In genomic region chr15:101242160-101242998, GRCh38 we compare ENCODE assay signal across 8 cellular contexts. TPM values are rescaled to one million over a fixed set of nuclear protein-coding genes. Genes with fewer than 3 reads are reported as not detected.
DNase-seq lines count a peak whose midpoint lies in the region; ATAC-seq and TF ChIP-seq lines count a peak whose summit lies in the region.

No MANE protein-coding gene starts in this region.

- peak overlapping the region; percentile 79 for H3K27ac ChIP-seq in CD4-positive, CD25-positive, alpha-beta regulatory T cell (ENCODE audit: insufficient read depth, low read length, poor library complexity, severe bottlenecking)

- CTCF ChIA-PET in activated B cell treated with CpG ODN at 0.5 μM for 24 hours (lab: Charles Lee) = interaction anchor here (1.2 to 3.9 kb wide), 2 partner anchors 15 to 155 kb away, joined by 4 to 18 read pairs; no protein-coding TSS in a partner anchor

- no peaks in the 10 kb centered on the region for H3K9me3 ChIP-seq in CD4-positive, CD25-positive, alpha-beta regulatory T cell (ENCODE audit: control insufficient read depth in 2 of 2, low read length in 2 of 2)

- no peaks in the 10 kb centered on the region for H3K9me3 Mint-ChIP-seq in CD4-positive, CD25-positive, alpha-beta regulatory T cell
- no peaks in the 10 kb centered on the region for H3K9me3 Mint-ChIP-seq in activated B cell treated with CpG ODN at 0.5 μM for 24 hours

- peaks cover 88% of the 10 kb centered on the region for H3K4me1 ChIP-seq in CD4-positive, CD25-positive, alpha-beta regulatory T cell (ENCODE audit: control insufficient read depth, insufficient read depth, low read length, poor library complexity, severe bottlenecking)

- DNase-seq in CD4-positive, CD25-positive, alpha-beta regulatory T cell = peak; percentile 60 to 82 (median 82)
- DNase-seq in activated B cell treated with CpG ODN at 0.5 μM for 24 hours = peak; percentile 24
- peak; percentile 48 for DNase-seq in epithelial cell of esophagus (ENCODE audit: low read depth)
- peak; percentile 31 to 48 for DNase-seq in stimulated activated CD4-positive, alpha-beta T cell treated with anti-CD3 and anti-CD28 coated beads, Interleukin-2, amount 100 ng/mL, for 24 hours
- DNase-seq in NCI-H774 (lab: John Stamatoyannopoulos, UW) = no peak
- no peak for DNase-seq in retina

- peak overlapping the region; percentile 81 for H3K4me3 ChIP-seq in CD4-positive, CD25-positive, alpha-beta regulatory T cell (ENCODE audit: low read depth, low read length)
- no peak overlapping the region for H3K4me3 ChIP-seq in epithelial cell of esophagus (ENCODE audit: low read length)

- POLR2A ChIA-PET in activated B cell treated with CpG ODN at 0.5 μM for 24 hours (lab: Charles Lee) = interaction anchor here (1.0 to 2.3 kb wide), 5 partner anchors 8 to 151 kb away, joined by 3 to 10 read pairs (median 4); partner anchors contain the start of gene CHSY1

- peak overlapping the region; percentile 64 to 85 (median 79) for H3K4me3 Mint-ChIP-seq in CD4-positive, CD25-positive, alpha-beta regulatory T cell
- peak overlapping the region; percentile 46 for H3K4me3 Mint-ChIP-seq in activated B cell treated with CpG ODN at 0.5 μM for 24 hours

- TF ChIP-seq CTCF in activated B cell treated with CpG ODN at 0.5 μM for 24 hours (IDR thresholded peaks at IDR 0.05) (no peak), epithelial cell of esophagus (IDR thresholded peaks at IDR 0.05; ENCODE audit: insufficient read depth, low read depth, low read length, missing control alignments) (no peak)

- intact Hi-C loops in activated B cell treated with CpG ODN at 0.5 μM for 24 hours (cut with micrococcal nuclease) = no loop called here

- H3K27me3 Mint-ChIP-seq in CD4-positive, CD25-positive, alpha-beta regulatory T cell = no peaks in the 10 kb centered on the region
- H3K27me3 Mint-ChIP-seq in activated B cell treated with CpG ODN at 0.5 μM for 24 hours = no peaks in the 10 kb centered on the region

- H3K36me3 ChIP-seq in CD4-positive, CD25-positive, alpha-beta regulatory T cell (ENCODE audit: control insufficient read depth, insufficient read depth, low read length) = no peaks in the 10 kb centered on the region

- H3K36me3 Mint-ChIP-seq in CD4-positive, CD25-positive, alpha-beta regulatory T cell = no peaks in the 10 kb centered on the region
- no peaks in the 10 kb centered on the region for H3K36me3 Mint-ChIP-seq in activated B cell treated with CpG ODN at 0.5 μM for 24 hours (ENCODE audit: low read depth)

- H3K27me3 ChIP-seq in CD4-positive, CD25-positive, alpha-beta regulatory T cell (ENCODE audit: control insufficient read depth, insufficient read depth, low read length) = no peaks in the 10 kb centered on the region

- H3K4me1 Mint-ChIP-seq in CD4-positive, CD25-positive, alpha-beta regulatory T cell = peaks cover 51 to 94% (median 78%) of the 10 kb centered on the region in 4 donors
- peaks cover 80% of the 10 kb centered on the region for H3K4me1 Mint-ChIP-seq in activated B cell treated with CpG ODN at 0.5 μM for 24 hours

- peak; percentile 86 to 87 for ATAC-seq in CD4-positive, CD25-positive, alpha-beta regulatory T cell (ENCODE audit: low read depth in 2 of 2)
- ATAC-seq in GM19395 (IDR thresholded peaks at IDR 0.05; ENCODE audit: unreplicated experiment) (peak; percentile 78), HG03520 (IDR thresholded peaks at IDR 0.05; ENCODE audit: unreplicated experiment) (peak; percentile 68), activated B cell treated with CpG ODN at 0.5 μM for 24 hours (ENCODE audit: low read depth) (peak; percentile 85)

- peak overlapping the region; percentile 87 to 90 (median 87) for H3K27ac Mint-ChIP-seq in CD4-positive, CD25-positive, alpha-beta regulatory T cell
- peak overlapping the region; percentile 65 for H3K27ac Mint-ChIP-seq in activated B cell treated with CpG ODN at 0.5 μM for 24 hours

RNA-seq across cellular contexts. Expression of gene CHSY1, which starts 9.5 kb away (rescaled TPM):
- 24.8 TPM for total RNA-seq in CD4-positive, CD25-positive, alpha-beta regulatory T cell
- polyA plus RNA-seq in CD4-positive, CD25-positive, alpha-beta regulatory T cell = 1 to 10 TPM; 2.4 to 3.8 (median 2.6) TPM
- 16.5 and 20.4 TPM in 2 replicates for total RNA-seq in activated B cell treated with CpG ODN at 0.5 μM for 24 hours

RNA-seq across cellular contexts. Expression of gene SELENOS, which starts 34.9 kb away (rescaled TPM):
- total RNA-seq in CD4-positive, CD25-positive, alpha-beta regulatory T cell = 32.3 TPM
- polyA plus RNA-seq in CD4-positive, CD25-positive, alpha-beta regulatory T cell = 10 to 100 TPM; 56.8 to 72.5 (median 60.0) TPM
- 23.7 and 24.5 TPM in 2 replicates for total RNA-seq in activated B cell treated with CpG ODN at 0.5 μM for 24 hours

RNA-seq across cellular contexts. Expression of gene SNRPA1, which starts 52.7 kb away (rescaled TPM):
- total RNA-seq in CD4-positive, CD25-positive, alpha-beta regulatory T cell = 176 TPM
- 10 to 100 TPM; 67.0 to 85.2 (median 68.4) TPM for polyA plus RNA-seq in CD4-positive, CD25-positive, alpha-beta regulatory T cell
- total RNA-seq in activated B cell treated with CpG ODN at 0.5 μM for 24 hours = 119 and 122 TPM in 2 replicates

Comparison
In these comparisons a context has a peak if more than half of its experiments do, and no peak if none do; other contexts are left out.
1. DNase-seq: peak in CD4-positive, CD25-positive, alpha-beta regulatory T cell (3 of 3), activated B cell treated with CpG ODN at 0.5 μM for 24 hours (single experiment), epithelial cell of esophagus (single experiment) and stimulated activated CD4-positive, alpha-beta T cell treated with anti-CD3 and anti-CD28 coated beads, Interleukin-2, amount 100 ng/mL, for 24 hours (2 of 2); none in NCI-H774 (single experiment) and retina (single experiment).
2. Peak in every context shown above with its lines, with median percentiles within 50 percentile points of each other: ATAC-seq.